2 cellular contexts compared by ENCODE assay signal in genomic region chr7:26441640-26442277, GRCh38.
TF ChIP-seq lines count a peak whose summit lies in the region.

No MANE protein-coding gene starts in this region.

TF ChIP-seq in HepG2, 621 proteins besides CTCF, POLR2A, EP300 and RAD21:
- TF ChIP-seq MNT (IDR thresholded peaks at IDR 0.05) (0 out of 2 replicates have a peak, but pooled peaks have one; percentile 53), ZNF430 (CRISPR knock-in tag; IDR thresholded peaks at IDR 0.05) (no peak)

TF ChIP-seq in H1, 55 proteins besides CTCF, POLR2A, EP300 and RAD21:
- TF ChIP-seq BRCA1 (IDR thresholded peaks at IDR 0.05; ENCODE audit: low read depth, low read length) (no peak), RXRA (IDR thresholded peaks at IDR 0.05; ENCODE audit: insufficient read depth, low read depth, low read length) (no peak), TEAD4 (IDR thresholded peaks at IDR 0.05; ENCODE audit: low read depth, low read length) (no peak), KDM5A (IDR thresholded peaks at IDR 0.05; ENCODE audit: low read length) (no peak), KDM1A (IDR thresholded peaks at IDR 0.05; ENCODE audit: borderline replicate concordance, low read length) (no peak), SAP30 (IDR thresholded peaks at IDR 0.05; ENCODE audit: insufficient read depth, insufficient replicate concordance, low read length) (no peak), RBBP5 (IDR thresholded peaks at IDR 0.05; ENCODE audit: borderline replicate concordance, low read depth, low read length) (no peak), BACH1 (IDR thresholded peaks at IDR 0.05; ENCODE audit: low read length) (no peak), TAF7 (optimal IDR thresholded peaks at IDR 0.05; ENCODE audit: borderline replicate concordance, low read depth, low read length) (no peak), EGR1 (IDR thresholded peaks at IDR 0.05; ENCODE audit: borderline replicate concordance, low read depth, low read length) (no peak), RNF2 (IDR thresholded peaks at IDR 0.05; ENCODE audit: borderline replicate concordance, low read depth, low read length, missing control alignments, poor library complexity, severe bottlenecking) (no peak), SRF (IDR thresholded peaks at IDR 0.05; ENCODE audit: low read depth, low read length) (no peak), JUND (IDR thresholded peaks at IDR 0.05; ENCODE audit: low read length) (no peak), KDM4A (IDR thresholded peaks at IDR 0.05; ENCODE audit: low read depth, low read length, severe bottlenecking) (no peak), CREB1 (IDR thresholded peaks at IDR 0.05) (no peak), JUN (IDR thresholded peaks at IDR 0.05; ENCODE audit: low read depth, low read length) (no peak), CBX5 (IDR thresholded peaks at IDR 0.05; ENCODE audit: low read depth, low read length) (no peak), NRF1 (IDR thresholded peaks at IDR 0.05; ENCODE audit: low read depth, low read length) (no peak)
- TF ChIP-seq, protein P1, sequence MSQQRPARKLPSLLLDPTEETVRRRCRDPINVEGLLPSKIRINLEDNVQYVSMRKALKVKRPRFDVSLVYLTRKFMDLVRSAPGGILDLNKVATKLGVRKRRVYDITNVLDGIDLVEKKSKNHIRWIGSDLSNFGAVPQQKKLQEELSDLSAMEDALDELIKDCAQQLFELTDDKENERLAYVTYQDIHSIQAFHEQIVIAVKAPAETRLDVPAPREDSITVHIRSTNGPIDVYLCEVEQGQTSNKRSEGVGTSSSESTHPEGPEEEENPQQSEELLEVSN (IDR thresholded peaks at IDR 0.05), result no peak
TF ChIP-seq in H1: peak in this region for 0.
